Comparison of ENCODE assay signal across 11 cellular contexts in the genomic region with DNA sequence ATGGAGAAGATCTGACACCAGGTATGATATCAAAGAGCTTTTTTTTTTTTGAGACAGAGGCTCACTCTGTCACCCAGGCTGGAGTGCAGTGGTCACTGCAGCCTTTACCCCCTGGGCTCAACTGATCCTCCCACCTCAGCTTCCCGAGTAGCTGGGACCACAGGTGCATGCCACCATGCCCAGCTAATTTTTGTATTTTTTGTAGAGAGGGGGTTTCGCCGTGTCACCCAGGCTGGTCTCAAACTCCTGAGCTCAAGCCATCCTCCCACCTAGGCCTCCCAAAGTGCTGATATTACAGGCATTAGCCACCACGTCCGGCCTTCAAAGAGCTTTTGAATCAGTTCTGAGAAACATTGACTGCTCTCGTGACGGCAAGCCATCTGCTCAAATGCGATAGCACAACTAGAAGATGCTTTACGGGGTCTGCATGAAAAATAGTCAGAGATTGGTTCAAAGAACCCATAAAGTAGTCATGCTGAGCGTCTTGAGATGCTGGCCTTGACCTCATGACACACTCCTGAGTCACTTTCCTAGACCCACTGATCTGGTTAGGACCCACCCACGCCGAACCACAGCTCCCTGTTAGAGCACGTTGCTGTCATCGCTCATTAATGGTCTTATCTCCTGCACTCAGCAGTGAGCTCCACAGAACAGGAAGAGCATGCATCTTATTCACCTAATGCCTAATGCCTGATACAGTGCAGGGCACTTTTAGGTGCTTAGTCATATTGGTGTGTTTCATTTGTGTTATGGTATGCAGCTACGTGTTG. TPM values are rescaled to one million over a fixed set of nuclear protein-coding genes. Genes with fewer than 3 reads are reported as not detected.
DNase-seq lines count a peak whose midpoint lies in the region; ATAC-seq and TF ChIP-seq lines count a peak whose summit lies in the region.
"Had no signal": no experiment of that assay in that cellular context is flagged by ENCODE, and none has a peak within 500 bp of the region (broad histone marks: within the 10 kb centered on the region; RNA-seq: fewer than 3 reads in every experiment).

No MANE protein-coding gene starts in this region.

- TF ChIP-seq EP300 in esophagus muscularis mucosa (IDR thresholded peaks at IDR 0.05) (no peak), gastroesophageal sphincter (IDR thresholded peaks at IDR 0.05) (no peak)

- no peak for TF ChIP-seq CTCF in esophagus muscularis mucosa (IDR thresholded peaks at IDR 0.05)
- TF ChIP-seq CTCF in gastroesophageal sphincter (IDR thresholded peaks at IDR 0.05) = no peak

- H3K27me3 Mint-ChIP-seq in activated naive CD4-positive, alpha-beta T cell treated with anti-CD3 and anti-CD28 coated beads, Interleukin-2, amount 10 ng/mL, durations not matched to agents 7 days and 5 days = no peaks in the 10 kb centered on the region
- peaks cover 0 to 25% of the 10 kb centered on the region in 2 donors for H3K27me3 Mint-ChIP-seq in effector memory CD8-positive, alpha-beta T cell

- H3K9me3 ChIP-seq in esophagus muscularis mucosa (no peaks in the 10 kb centered on the region), gastroesophageal sphincter (no peaks in the 10 kb centered on the region)

- H3K27ac ChIP-seq in esophagus muscularis mucosa (replicated peaks in 1 of 4) = no peak overlapping the region
- H3K27ac ChIP-seq in gastroesophageal sphincter = no peak overlapping the region

- CTCF ChIA-PET in activated naive CD4-positive, alpha-beta T cell treated with anti-CD3 and anti-CD28 coated beads, Interleukin-2, amount 10 ng/mL, durations not matched to agents 7 days and 5 days (lab: Charles Lee) = no interaction called here

- DNase-seq in activated naive CD4-positive, alpha-beta T cell treated with anti-CD3 and anti-CD28 coated beads, Interleukin-2, amount 50 U/mL, for 72 hours (ENCODE audit: low spot score in 2 of 2) = no peak
- DNase-seq in activated naive CD4-positive, alpha-beta T cell treated with anti-CD3 and anti-CD28 coated beads, Interleukin-2, amount 10 ng/mL, durations not matched to agents 7 days and 5 days = no peak
- peak; percentile 100 for DNase-seq in NCI-H226
- peak; percentile 79 for DNase-seq in esophagus muscularis mucosa (ENCODE audit: extremely low spot score)
- DNase-seq in stimulated activated naive CD8-positive, alpha-beta T cell treated with anti-CD3 and anti-CD28 coated beads, Interleukin-15, Interleukin-2, amounts not matched to agents 100 U/mL and 50 U/mL, for 24 hours = peak; percentile 38
- DNase-seq in effector memory CD8-positive, alpha-beta T cell = no peak
- no peak for DNase-seq in NCI-H1092 (lab: John Stamatoyannopoulos, UW)
- DNase-seq: DMS 273 treated with DMSO at 0.1 percent for 48 hours, left cardiac atrium, NCI-H510A had no signal

- 96% methylated on average over 14 of the region's 15 CpGs for WGBS in esophagus muscularis mucosa
- 81 to 87% methylated on average over 6 to 15 of the region's 15 CpGs for WGBS in gastroesophageal sphincter (ENCODE audit: low coverage in 1 of 2), 2 donors

- TF ChIP-seq POLR2A in esophagus muscularis mucosa (IDR thresholded peaks at IDR 0.05; ENCODE audit: low read depth) (no peak), gastroesophageal sphincter (IDR thresholded peaks at IDR 0.05) (no peak)

- peaks cover 0 to 8% of the 10 kb centered on the region in 2 donors for H3K36me3 Mint-ChIP-seq in activated naive CD4-positive, alpha-beta T cell treated with anti-CD3 and anti-CD28 coated beads, Interleukin-2, amount 50 U/mL, for 72 hours
- no peaks in the 10 kb centered on the region for H3K36me3 Mint-ChIP-seq in activated naive CD4-positive, alpha-beta T cell treated with anti-CD3 and anti-CD28 coated beads, Interleukin-2, amount 10 ng/mL, durations not matched to agents 7 days and 5 days
- H3K36me3 Mint-ChIP-seq in effector memory CD8-positive, alpha-beta T cell (ENCODE audit: insufficient read depth) = no peaks in the 10 kb centered on the region

- no peaks in the 10 kb centered on the region for H3K4me1 Mint-ChIP-seq in activated naive CD4-positive, alpha-beta T cell treated with anti-CD3 and anti-CD28 coated beads, Interleukin-2, amount 10 ng/mL, durations not matched to agents 7 days and 5 days
- H3K4me1 Mint-ChIP-seq in effector memory CD8-positive, alpha-beta T cell (ENCODE audit: low read depth in 2 of 2) = no peaks in the 10 kb centered on the region

- H3K27me3 ChIP-seq in esophagus muscularis mucosa (no peaks in the 10 kb centered on the region), gastroesophageal sphincter (no peaks in the 10 kb centered on the region)

- no peak overlapping the region for H3K4me3 Mint-ChIP-seq in activated naive CD4-positive, alpha-beta T cell treated with anti-CD3 and anti-CD28 coated beads, Interleukin-2, amount 10 ng/mL, durations not matched to agents 7 days and 5 days
- no peak overlapping the region for H3K4me3 Mint-ChIP-seq in effector memory CD8-positive, alpha-beta T cell

- H3K9me3 Mint-ChIP-seq in activated naive CD4-positive, alpha-beta T cell treated with anti-CD3 and anti-CD28 coated beads, Interleukin-2, amount 50 U/mL, for 72 hours = peaks cover 0 to 9% of the 10 kb centered on the region in 2 donors
- no peaks in the 10 kb centered on the region for H3K9me3 Mint-ChIP-seq in activated naive CD4-positive, alpha-beta T cell treated with anti-CD3 and anti-CD28 coated beads, Interleukin-2, amount 10 ng/mL, durations not matched to agents 7 days and 5 days
- peaks cover 0 to 3% of the 10 kb centered on the region in 2 donors for H3K9me3 Mint-ChIP-seq in effector memory CD8-positive, alpha-beta T cell

- no peak overlapping the region for H3K27ac Mint-ChIP-seq in activated naive CD4-positive, alpha-beta T cell treated with anti-CD3 and anti-CD28 coated beads, Interleukin-2, amount 50 U/mL, for 72 hours
- no peak overlapping the region for H3K27ac Mint-ChIP-seq in activated naive CD4-positive, alpha-beta T cell treated with anti-CD3 and anti-CD28 coated beads, Interleukin-2, amount 10 ng/mL, durations not matched to agents 7 days and 5 days
- H3K27ac Mint-ChIP-seq in effector memory CD8-positive, alpha-beta T cell = no peak overlapping the region

- intact Hi-C loops in esophagus muscularis mucosa (cut with DNase I) = loop anchor here (5.0 kb wide), 1 partner anchor 39 kb away; no protein-coding TSS in a partner anchor

- H3K4me1 ChIP-seq in esophagus muscularis mucosa (peaks cover 0 to 9% (median 0%) of the 10 kb centered on the region in 4 donors), gastroesophageal sphincter (peaks cover 0 to 10% (median 0%) of the 10 kb centered on the region in 3 donors)

- H3K36me3 ChIP-seq in esophagus muscularis mucosa (peaks cover 0 to 52% (median 4%) of the 10 kb centered on the region in 4 donors), gastroesophageal sphincter (peaks cover 0 to 72% of the 10 kb centered on the region in 2 donors)

- peak; percentile 49 to 66 for ATAC-seq in activated naive CD4-positive, alpha-beta T cell treated with anti-CD3 and anti-CD28 coated beads, Interleukin-2, amount 50 U/mL, for 72 hours
- peak; percentile 86 for ATAC-seq in stimulated activated naive CD8-positive, alpha-beta T cell treated with anti-CD3 and anti-CD28 coated beads, Interleukin-15, Interleukin-2, amounts not matched to agents 100 U/mL and 50 U/mL, for 24 hours
- ATAC-seq in effector memory CD8-positive, alpha-beta T cell (replicated peaks) = no peak
- ATAC-seq in gastroesophageal sphincter = no peak

- H3K4me3 ChIP-seq in esophagus muscularis mucosa = no peak overlapping the region
- no peak overlapping the region for H3K4me3 ChIP-seq in gastroesophageal sphincter

RNA-seq across cellular contexts. Expression of a gene that starts 57.0 kb away (rescaled TPM):
- not detected for total RNA-seq in activated naive CD4-positive, alpha-beta T cell treated with anti-CD3 and anti-CD28 coated beads, Interleukin-2, amount 50 U/mL, for 72 hours
- total RNA-seq in esophagus muscularis mucosa (100 to 1,000 TPM in 2 of 4 donors, 10 to 100 TPM in 2; 42.7 to 131 (median 83.6) TPM), gastroesophageal sphincter (100 to 1,000 TPM in 1 of 4 donors, 10 to 100 TPM in 3; 82.7 to 126 (median 91.8) TPM)

Comparison
In these comparisons a context has a peak if more than half of its experiments do, and no peak if none do; other contexts are left out.
1. ATAC-seq: peak in activated naive CD4-positive, alpha-beta T cell treated with anti-CD3 and anti-CD28 coated beads, Interleukin-2, amount 50 U/mL, for 72 hours (2 of 2) and stimulated activated naive CD8-positive, alpha-beta T cell treated with anti-CD3 and anti-CD28 coated beads, Interleukin-15, Interleukin-2, amounts not matched to agents 100 U/mL and 50 U/mL, for 24 hours (single experiment); none in effector memory CD8-positive, alpha-beta T cell (single experiment) and gastroesophageal sphincter (single experiment).
2. DNase-seq: peak in NCI-H226 (single experiment), esophagus muscularis mucosa (single experiment) and stimulated activated naive CD8-positive, alpha-beta T cell treated with anti-CD3 and anti-CD28 coated beads, Interleukin-15, Interleukin-2, amounts not matched to agents 100 U/mL and 50 U/mL, for 24 hours (single experiment); none in activated naive CD4-positive, alpha-beta T cell treated with anti-CD3 and anti-CD28 coated beads, Interleukin-2, amount 50 U/mL, for 72 hours (0 of 2), activated naive CD4-positive, alpha-beta T cell treated with anti-CD3 and anti-CD28 coated beads, Interleukin-2, amount 10 ng/mL, durations not matched to agents 7 days and 5 days (single experiment), effector memory CD8-positive, alpha-beta T cell (0 of 3) and NCI-H1092 (single experiment).
3. RNA of a gene that starts 57.0 kb away (total RNA-seq): 42.7 to 131 TPM in esophagus muscularis mucosa and 82.7 to 126 TPM in gastroesophageal sphincter; not detected in activated naive CD4-positive, alpha-beta T cell treated with anti-CD3 and anti-CD28 coated beads, Interleukin-2, amount 50 U/mL, for 72 hours; every median in the first group is over 10 times any median in the second.